In genomic region chr3:43659250-43659880, GRCh38 we compare ENCODE assay signal across 12 cellular contexts. TPM values are rescaled to one million over a fixed set of nuclear protein-coding genes. Genes with fewer than 3 reads are reported as not detected.
A peak's percentile ranks its signal among the peaks of the same experiment; 100 is the strongest.
DNase-seq lines count a peak whose midpoint lies in the region; TF ChIP-seq lines count a peak whose summit lies in the region.
"Had no signal": no experiment of that assay in that cellular context is flagged by ENCODE, and none has a peak within 500 bp of the region (broad histone marks: within the 10 kb centered on the region; RNA-seq: fewer than 3 reads in every experiment).

No MANE protein-coding gene starts in this region.

- H3K4me3 ChIP-seq in NT2/D1 (ENCODE audit: insufficient read length, low read depth) (no peak overlapping the region), parathyroid adenoma (ENCODE audit: low read depth, low read length) (no peak overlapping the region)

- no peaks in the 10 kb centered on the region for H3K4me1 ChIP-seq in NT2/D1 (ENCODE audit: insufficient read depth, insufficient read length)
- H3K4me1 ChIP-seq in parathyroid adenoma = no peaks in the 10 kb centered on the region

- peak overlapping the region; percentile 45 for H2AFZ ChIP-seq in parathyroid adenoma

- TF ChIP-seq POLR2A in erythroblast (IDR thresholded peaks at IDR 0.05; ENCODE audit: low read length) = no peak

- H3K27ac ChIP-seq in parathyroid adenoma = no peak overlapping the region
- H3K27ac ChIP-seq: HL-60 had no signal

- no peaks in the 10 kb centered on the region for H3K36me3 ChIP-seq in NT2/D1 (ENCODE audit: insufficient read depth, insufficient read length, low read length)
- H3K36me3 ChIP-seq in parathyroid adenoma (ENCODE audit: control insufficient read depth, insufficient read depth, low read length) = no peaks in the 10 kb centered on the region

- DNase-seq in H4 (ENCODE audit: low spot score) (peak; percentile 10), NT2/D1 (ENCODE audit: low read depth, low spot score) (peak; percentile 58), erythroblast (lab: John Stamatoyannopoulos, UW) (peak; percentile 36 to 69), NCI-H146 treated with DMSO at 0.1 percent for 48 hours (lab: John Stamatoyannopoulos, UW; ENCODE audit: unreplicated experiment) (no peak), NAMALWA (ENCODE audit: low spot score) (no peak), dermis blood vessel endothelial cell (no peak)
- DNase-seq: NCI-H1092, NCI-H146, NCI-H748 treated with DMSO at 0.1 percent for 48 hours, Right ventricle myocardium superior had no signal

- H3K9ac ChIP-seq in NT2/D1 (ENCODE audit: insufficient read length, low read depth) = no peak overlapping the region
- no peak overlapping the region for H3K9ac ChIP-seq in parathyroid adenoma

- no peak overlapping the region for H3K4me2 ChIP-seq in parathyroid adenoma (ENCODE audit: low read length)

- TF ChIP-seq CTCF in parathyroid adenoma (IDR thresholded peaks at IDR 0.05) = no peak

- H3K27me3 ChIP-seq in NT2/D1 (ENCODE audit: insufficient read depth, insufficient read length) (no peaks in the 10 kb centered on the region), parathyroid adenoma (ENCODE audit: control insufficient read depth, insufficient read depth, low read length) (no peaks in the 10 kb centered on the region)

- H3K9me3 ChIP-seq in NT2/D1 (ENCODE audit: insufficient read depth, low read length) (peaks cover 11% of the 10 kb centered on the region; the same call in 1 of the 2 replicates), parathyroid adenoma (ENCODE audit: control insufficient read depth, low read length) (no peaks in the 10 kb centered on the region)

- H3K79me2 ChIP-seq in parathyroid adenoma = no peaks in the 10 kb centered on the region

RNA-seq across cellular contexts. Expression of gene ABHD5, which starts 31.4 kb away (rescaled TPM):
- total RNA-seq in H4 (2014; rRNA removed; shearing (Covaris generic)) = 10.8 and 18.4 TPM in 2 replicates
- 26.5 and 28.9 TPM in 2 replicates for total RNA-seq in dermis blood vessel endothelial cell

RNA-seq across cellular contexts. Expression of gene ANO10, which starts 37.6 kb away (rescaled TPM):
- total RNA-seq in H4 (2014; rRNA removed; shearing (Covaris generic)) = 17.5 and 20.0 TPM in 2 replicates
- 46.5 and 52.9 TPM in 2 replicates for total RNA-seq in dermis blood vessel endothelial cell

Comparison
In these comparisons a context has a peak if more than half of its experiments do, and no peak if none do; other contexts are left out.
1. DNase-seq: peak in H4 (single experiment), NT2/D1 (single experiment) and erythroblast (2 of 2); none in NCI-H146 treated with DMSO at 0.1 percent for 48 hours (single experiment), NAMALWA (single experiment) and dermis blood vessel endothelial cell (single experiment).